17 cellular contexts compared by ENCODE assay signal in the genomic region with DNA sequence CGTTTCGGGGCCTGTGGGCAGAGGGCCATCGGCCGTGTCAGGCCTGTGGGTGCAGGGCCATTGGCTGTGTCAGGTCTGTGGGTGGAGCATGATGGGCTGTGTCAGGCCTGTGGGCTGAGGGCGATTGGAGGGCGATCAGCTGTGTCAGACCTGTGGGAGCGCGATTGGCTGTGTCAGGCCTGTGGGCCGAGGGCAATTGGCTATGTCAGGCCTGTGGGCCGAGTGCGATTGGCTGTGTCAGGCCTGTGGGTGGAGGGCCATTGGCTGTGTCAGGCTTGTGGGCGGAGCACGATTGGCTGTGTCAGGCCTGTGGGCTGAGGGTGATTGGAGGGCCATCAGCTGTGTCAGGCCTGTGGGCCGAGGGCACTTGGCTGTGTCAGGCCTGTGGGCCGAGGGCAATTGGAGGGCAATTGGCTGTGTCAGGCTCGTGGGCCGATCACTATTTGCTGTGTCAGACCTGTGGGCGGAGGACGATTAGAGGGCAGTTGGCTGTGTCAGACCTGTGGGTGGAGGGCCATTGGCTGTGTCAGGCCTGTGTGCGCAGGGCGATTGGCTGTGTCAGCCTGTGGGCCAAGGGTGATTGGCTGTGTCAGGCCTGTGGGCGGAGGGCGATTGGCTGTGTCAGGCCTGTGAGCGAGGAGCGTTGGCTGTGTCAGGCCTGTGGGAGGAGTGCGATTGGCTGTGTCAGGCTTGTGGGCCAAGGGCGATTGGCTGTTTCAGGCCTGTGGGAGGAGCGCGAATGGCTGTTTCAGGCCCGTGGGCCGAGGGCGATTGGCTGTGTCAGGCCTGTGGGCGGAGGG. TPM values are rescaled to one million over a fixed set of nuclear protein-coding genes. Genes with fewer than 3 reads are reported as not detected.
A peak's percentile ranks its signal among the peaks of the same experiment; 100 is the strongest.
DNase-seq lines count a peak whose midpoint lies in the region; ATAC-seq and TF ChIP-seq lines count a peak whose summit lies in the region.
"Had no signal": no experiment of that assay in that cellular context is flagged by ENCODE, and none has a peak within 500 bp of the region (broad histone marks: within the 10 kb centered on the region; RNA-seq: fewer than 3 reads in every experiment).

No MANE protein-coding gene starts in this region.

- H3K27me3 Mint-ChIP-seq in endothelial cell (ENCODE audit: unreplicated experiment) = peaks cover 10% of the 10 kb centered on the region
- H3K27me3 Mint-ChIP-seq in neural crest cell (ENCODE audit: low read depth) = no peaks in the 10 kb centered on the region
- H3K27me3 Mint-ChIP-seq: dendritic cell treated with granulocyte-macrophage colony-stimulating factor and Interleukin-4, amounts not matched to agents 40 ng/mL and 50 ng/mL, for 4 days; type B pancreatic cell had no signal

- in situ Hi-C loops in Caki2 (cut with HindIII; ENCODE audit: low pct_unique_long_range_greater_than_20kb, low sequenced_read_pairs) = no loop called here

- no peak for ATAC-seq in GM21723 (IDR thresholded peaks at IDR 0.05; ENCODE audit: unreplicated experiment)

- 97% methylated on average over 33 of the region's 33 CpGs for WGBS in smooth muscle cell (ENCODE audit: low lambda C conversion rate)

- no peaks in the 10 kb centered on the region for H3K79me2 ChIP-seq in smooth muscle cell (ENCODE audit: low read depth)

- H3K4me2 ChIP-seq in smooth muscle cell = no peak overlapping the region

- no peak overlapping the region for H3K27ac ChIP-seq in smooth muscle cell (ENCODE audit: low read depth)
- H3K27ac ChIP-seq: prostate gland had no signal

- H3K9ac ChIP-seq in smooth muscle cell (ENCODE audit: low read depth) = no peak overlapping the region

- H3K4me3 Mint-ChIP-seq in endothelial cell (ENCODE audit: unreplicated experiment) = peak overlapping the region; percentile 22
- H3K4me3 Mint-ChIP-seq in neural crest cell = no peak overlapping the region
- H3K4me3 Mint-ChIP-seq: dendritic cell treated with granulocyte-macrophage colony-stimulating factor and Interleukin-4, amounts not matched to agents 40 ng/mL and 50 ng/mL, for 4 days; type B pancreatic cell had no signal

- H3K27ac Mint-ChIP-seq in endothelial cell (ENCODE audit: unreplicated experiment) (no peak overlapping the region), neural crest cell (ENCODE audit: unreplicated experiment) (peak overlapping the region; percentile 91)
- H3K27ac Mint-ChIP-seq: dendritic cell treated with granulocyte-macrophage colony-stimulating factor and Interleukin-4, amounts not matched to agents 40 ng/mL and 50 ng/mL, for 4 days; type B pancreatic cell had no signal

- no peaks in the 10 kb centered on the region for H3K4me1 Mint-ChIP-seq in endothelial cell (ENCODE audit: unreplicated experiment)
- no peaks in the 10 kb centered on the region for H3K4me1 Mint-ChIP-seq in neural crest cell

- H3K9me3 ChIP-seq in MG63 (no peaks in the 10 kb centered on the region), smooth muscle cell (replicated peaks; ENCODE audit: low read depth) (no peaks in the 10 kb centered on the region)
- H3K9me3 ChIP-seq: prostate gland had no signal

- H4K20me1 ChIP-seq in smooth muscle cell (ENCODE audit: low read depth) = no peaks in the 10 kb centered on the region

- no peak overlapping the region for H2AFZ ChIP-seq in smooth muscle cell (ENCODE audit: low read depth)

- H3K4me1 ChIP-seq in smooth muscle cell (ENCODE audit: low read depth) = no peaks in the 10 kb centered on the region
- H3K4me1 ChIP-seq: prostate gland had no signal

- peaks cover 27% of the 10 kb centered on the region for H3K36me3 Mint-ChIP-seq in endothelial cell (ENCODE audit: low read depth, unreplicated experiment)
- H3K36me3 Mint-ChIP-seq in neural crest cell (ENCODE audit: low read depth) = peaks cover 24% of the 10 kb centered on the region

- H3K27me3 ChIP-seq in MG63 (no peaks in the 10 kb centered on the region), smooth muscle cell (ENCODE audit: low read depth) (no peaks in the 10 kb centered on the region)

- DNase-seq in Caki2 (ENCODE audit: low read depth) (peak; percentile 60), MG63 (peak; percentile 9), endothelial cell (ENCODE audit: low spot score) (no peak), neural crest cell (ENCODE audit: low read depth, low spot score) (no peak), smooth muscle cell (lab: John Stamatoyannopoulos, UW; ENCODE audit: unreplicated experiment) (no peak), pons (ENCODE audit: low spot score) (no peak), DMS53 (lab: John Stamatoyannopoulos, UW) (no peak)
- DNase-seq: activated T-cell treated with anti-CD3 and anti-CD28 coated beads, Interleukin-2, amount 50 U/mL, for 1 hour; amygdala; midbrain; NCI-H1092 treated with DMSO at 0.1 percent for 48 hours; NCI-H446 treated with DMSO at 0.1 percent for 48 hours; T-helper 1 cell had no signal

- TF ChIP-seq CTCF in endothelial cell (IDR thresholded peaks at IDR 0.05; ENCODE audit: unreplicated experiment) (no peak), neural crest cell (conservative IDR thresholded peaks at IDR 0.05) (no peak), smooth muscle cell (IDR thresholded peaks at IDR 0.05; ENCODE audit: borderline replicate concordance, insufficient read depth, poor library complexity, severe bottlenecking) (no peak)

- H3K4me3 ChIP-seq in MG63 = no peak overlapping the region
- H3K4me3 ChIP-seq in smooth muscle cell = no peak overlapping the region
- H3K4me3 ChIP-seq: prostate gland had no signal

- peaks cover 9% of the 10 kb centered on the region for H3F3A ChIP-seq in smooth muscle cell (ENCODE audit: low read depth)

- H3K36me3 ChIP-seq in MG63 (0 out of 2 replicates have a peak, but pooled peaks cover 2% of the 10 kb centered on the region), smooth muscle cell (ENCODE audit: low read depth) (peaks cover 19% of the 10 kb centered on the region)

- no peaks in the 10 kb centered on the region for H3K9me3 Mint-ChIP-seq in endothelial cell (ENCODE audit: unreplicated experiment)
- no peaks in the 10 kb centered on the region for H3K9me3 Mint-ChIP-seq in neural crest cell
- H3K9me3 Mint-ChIP-seq: type B pancreatic cell had no signal

RNA-seq across cellular contexts. Expression of a gene that starts 54.1 kb away (rescaled TPM):
- 3.2 and 5.3 TPM in 2 replicates for total RNA-seq in Caki2 (2014; rRNA removed; shearing (Covaris generic); ENCODE audit: low replicate concordance)
- total RNA-seq in MG63 (2014; rRNA removed; shearing (Covaris generic); ENCODE audit: low replicate concordance) = 1.9 and 2.0 TPM in 2 replicates
- 25.9 TPM for total RNA-seq in endothelial cell (ENCODE audit: unreplicated experiment)
- total RNA-seq in neural crest cell = 27.3 and 27.8 TPM in 2 replicates
- 10.3 and 11.0 TPM in 2 replicates for total RNA-seq in smooth muscle cell
- 29.2 and 50.0 TPM in 2 replicates for polyA plus RNA-seq in smooth muscle cell

Comparison
In these comparisons a context has a peak if more than half of its experiments do, and no peak if none do; other contexts are left out.
1. DNase-seq: peak in Caki2 (single experiment) and MG63 (single experiment); none in endothelial cell (single experiment), neural crest cell (single experiment), smooth muscle cell (single experiment), pons (single experiment) and DMS53 (single experiment).